ENCODE assay signal across 26 cellular contexts in genomic region chr14:71728386-71728785, GRCh38.
"Had no signal": no experiment of that assay in that cellular context is flagged by ENCODE, and none has a peak within 500 bp of the region (broad histone marks: within the 10 kb centered on the region; RNA-seq: fewer than 3 reads in every experiment).

No MANE protein-coding gene starts in this region.

- H3K4me3 ChIP-seq: heart right ventricle, ovary, psoas muscle, thoracic aorta, upper lobe of left lung had no signal

- H3K9me3 ChIP-seq: heart right ventricle, ovary, psoas muscle, thoracic aorta, upper lobe of left lung had no signal

- H3K27me3 Mint-ChIP-seq: activated B cell treated with CpG ODN at 0.5 μM for 24 hours; activated CD4-positive, alpha-beta memory T cell treated with anti-CD3 and anti-CD28 coated beads for 36 hours; activated CD8-positive, alpha-beta memory T cell treated with anti-CD3 and anti-CD28 coated beads, Interleukin-2, amount 10 ng/mL, durations not matched to agents 7 days and 5 days; activated naive CD4-positive, alpha-beta T cell treated with anti-CD3 and anti-CD28 coated beads, Interleukin-2, amount 10 ng/mL, durations not matched to agents 7 days and 5 days; activated naive CD8-positive, alpha-beta T cell treated with anti-CD3 and anti-CD28 coated beads, Interleukin-2, amount 50 U/mL, for 24 hours; activated T-cell treated with anti-CD3 and anti-CD28 coated beads, Interleukin-2, amount 50 U/mL, for 24 hours; memory B cell; naive thymus-derived CD4-positive, alpha-beta T cell had no signal

- H3K9me3 Mint-ChIP-seq: activated B cell treated with CpG ODN at 0.5 μM for 24 hours; activated CD4-positive, alpha-beta memory T cell treated with anti-CD3 and anti-CD28 coated beads for 36 hours; activated naive CD4-positive, alpha-beta T cell treated with anti-CD3 and anti-CD28 coated beads, Interleukin-2, amount 10 ng/mL, durations not matched to agents 7 days and 5 days; activated naive CD8-positive, alpha-beta T cell treated with anti-CD3 and anti-CD28 coated beads, Interleukin-2, amount 50 U/mL, for 24 hours; activated T-cell treated with anti-CD3 and anti-CD28 coated beads, Interleukin-2, amount 50 U/mL, for 24 hours; immature natural killer cell; memory B cell; naive thymus-derived CD4-positive, alpha-beta T cell; stimulated activated effector memory CD8-positive, alpha-beta T cell treated with anti-CD3 and anti-CD28 coated beads, Interleukin-12 subunit alpha, Interleukin-12 subunit beta, amount 100 ng/mL, for 72 hours had no signal

- H3K27ac ChIP-seq: brain microvascular endothelial cell, heart right ventricle, ovary, psoas muscle, thoracic aorta, upper lobe of left lung had no signal

- H3K27ac Mint-ChIP-seq: activated B cell treated with CpG ODN at 0.5 μM for 24 hours; activated CD4-positive, alpha-beta memory T cell treated with anti-CD3 and anti-CD28 coated beads for 36 hours; activated CD8-positive, alpha-beta memory T cell treated with anti-CD3 and anti-CD28 coated beads, Interleukin-2, amount 10 ng/mL, durations not matched to agents 7 days and 5 days; activated naive CD4-positive, alpha-beta T cell treated with anti-CD3 and anti-CD28 coated beads, Interleukin-2, amount 10 ng/mL, durations not matched to agents 7 days and 5 days; activated naive CD8-positive, alpha-beta T cell treated with anti-CD3 and anti-CD28 coated beads, Interleukin-2, amount 50 U/mL, for 24 hours; activated T-cell treated with anti-CD3 and anti-CD28 coated beads, Interleukin-2, amount 50 U/mL, for 24 hours; immature natural killer cell; memory B cell; stimulated activated effector memory CD8-positive, alpha-beta T cell treated with anti-CD3 and anti-CD28 coated beads, Interleukin-12 subunit alpha, Interleukin-12 subunit beta, amount 100 ng/mL, for 72 hours had no signal

- H3K27me3 ChIP-seq: brain microvascular endothelial cell, heart right ventricle, ovary, upper lobe of left lung had no signal

- ATAC-seq: activated CD8-positive, alpha-beta memory T cell treated with anti-CD3 and anti-CD28 coated beads, Interleukin-2, amount 10 ng/mL, durations not matched to agents 7 days and 5 days; activated naive CD8-positive, alpha-beta T cell treated with anti-CD3 and anti-CD28 coated beads, Interleukin-2, amount 50 U/mL, for 24 hours; esophagus mucosa; heart right ventricle; left ventricle myocardium superior; naive thymus-derived CD4-positive, alpha-beta T cell; psoas muscle; right cardiac atrium; stimulated activated effector memory CD8-positive, alpha-beta T cell treated with anti-CD3 and anti-CD28 coated beads, Interleukin-12 subunit alpha, Interleukin-12 subunit beta, amount 100 ng/mL, for 72 hours had no signal

- DNase-seq: activated B cell treated with CpG ODN at 0.5 μM for 24 hours; activated CD4-positive, alpha-beta memory T cell treated with anti-CD3 and anti-CD28 coated beads for 36 hours; activated CD4-positive, alpha-beta T cell treated with anti-CD3 and anti-CD28 coated beads for 4 hours; activated CD8-positive, alpha-beta memory T cell treated with anti-CD3 and anti-CD28 coated beads, Interleukin-2, amount 10 ng/mL, durations not matched to agents 7 days and 5 days; activated effector memory CD4-positive, alpha-beta T cell treated with Interleukin-2 at 50 U/mL for 16 hours; activated naive CD4-positive, alpha-beta T cell treated with anti-CD3 and anti-CD28 coated beads, Interleukin-2, amount 10 ng/mL, durations not matched to agents 7 days and 5 days; activated naive CD8-positive, alpha-beta T cell treated with anti-CD3 and anti-CD28 coated beads, Interleukin-2, amount 50 U/mL, for 24 hours; activated T-cell treated with anti-CD3 and anti-CD28 coated beads, Interleukin-2, amount 50 U/mL, for 24 hours; anterior cingulate cortex; brain microvascular endothelial cell; effector CD4-positive, alpha-beta T cell; heart right ventricle; immature natural killer cell; left ventricle myocardium superior; naive thymus-derived CD4-positive, alpha-beta T cell; ovary; psoas muscle; right cardiac atrium; stimulated activated CD4-positive, alpha-beta T cell treated with anti-CD3 and anti-CD28 coated beads, Interleukin-4, amount 100 ng/mL, for 24 hours; T-helper 1 cell; T-helper 9 cell; upper lobe of left lung had no signal

- H3K4me3 Mint-ChIP-seq: activated B cell treated with CpG ODN at 0.5 μM for 24 hours; activated CD4-positive, alpha-beta memory T cell treated with anti-CD3 and anti-CD28 coated beads for 36 hours; activated CD8-positive, alpha-beta memory T cell treated with anti-CD3 and anti-CD28 coated beads, Interleukin-2, amount 10 ng/mL, durations not matched to agents 7 days and 5 days; activated naive CD4-positive, alpha-beta T cell treated with anti-CD3 and anti-CD28 coated beads, Interleukin-2, amount 10 ng/mL, durations not matched to agents 7 days and 5 days; activated naive CD8-positive, alpha-beta T cell treated with anti-CD3 and anti-CD28 coated beads, Interleukin-2, amount 50 U/mL, for 24 hours; activated T-cell treated with anti-CD3 and anti-CD28 coated beads, Interleukin-2, amount 50 U/mL, for 24 hours; immature natural killer cell; memory B cell; naive thymus-derived CD4-positive, alpha-beta T cell; stimulated activated effector memory CD8-positive, alpha-beta T cell treated with anti-CD3 and anti-CD28 coated beads, Interleukin-12 subunit alpha, Interleukin-12 subunit beta, amount 100 ng/mL, for 72 hours had no signal

- H3K36me3 ChIP-seq: ovary had no signal

- H3K4me1 Mint-ChIP-seq: activated B cell treated with CpG ODN at 0.5 μM for 24 hours; activated naive CD4-positive, alpha-beta T cell treated with anti-CD3 and anti-CD28 coated beads, Interleukin-2, amount 10 ng/mL, durations not matched to agents 7 days and 5 days; immature natural killer cell; memory B cell had no signal

- H3K4me1 ChIP-seq: psoas muscle had no signal
